ENCODE assay signal across 1 cellular context in the genomic region with DNA sequence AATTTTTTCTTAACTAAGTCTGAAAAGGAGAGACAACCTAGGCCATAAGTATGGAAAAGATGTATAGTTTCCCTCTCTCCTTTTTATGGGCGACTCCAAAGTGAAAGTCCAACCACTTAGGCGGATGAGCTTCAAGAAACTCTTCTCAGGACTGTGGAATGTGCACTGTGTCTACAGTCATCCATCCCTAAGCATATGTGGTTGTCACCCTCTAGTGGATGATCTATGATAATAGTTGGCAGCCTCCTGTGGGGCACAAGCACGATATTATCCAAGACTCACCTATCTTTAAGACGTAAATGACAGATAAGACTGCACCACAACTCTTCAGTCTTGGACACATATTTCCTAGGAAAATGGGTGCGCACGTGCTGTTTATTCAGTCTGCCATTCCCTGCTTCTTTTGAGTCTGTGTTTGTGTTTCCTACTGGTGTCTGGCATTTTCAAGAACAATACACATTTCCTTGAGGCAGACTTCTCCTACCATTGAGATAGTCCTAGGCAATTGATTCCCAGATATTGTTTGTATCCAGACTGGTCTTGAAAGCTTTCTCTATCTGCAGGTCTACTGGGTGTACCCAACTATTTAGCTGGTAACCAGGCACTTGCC.
TF ChIP-seq lines count a peak whose summit lies in the region.

No MANE protein-coding gene starts in this region.

TF ChIP-seq in WTC11, 78 proteins besides CTCF, POLR2A, EP300 and RAD21 (continued from another document):
- TF ChIP-seq, protein P1, sequence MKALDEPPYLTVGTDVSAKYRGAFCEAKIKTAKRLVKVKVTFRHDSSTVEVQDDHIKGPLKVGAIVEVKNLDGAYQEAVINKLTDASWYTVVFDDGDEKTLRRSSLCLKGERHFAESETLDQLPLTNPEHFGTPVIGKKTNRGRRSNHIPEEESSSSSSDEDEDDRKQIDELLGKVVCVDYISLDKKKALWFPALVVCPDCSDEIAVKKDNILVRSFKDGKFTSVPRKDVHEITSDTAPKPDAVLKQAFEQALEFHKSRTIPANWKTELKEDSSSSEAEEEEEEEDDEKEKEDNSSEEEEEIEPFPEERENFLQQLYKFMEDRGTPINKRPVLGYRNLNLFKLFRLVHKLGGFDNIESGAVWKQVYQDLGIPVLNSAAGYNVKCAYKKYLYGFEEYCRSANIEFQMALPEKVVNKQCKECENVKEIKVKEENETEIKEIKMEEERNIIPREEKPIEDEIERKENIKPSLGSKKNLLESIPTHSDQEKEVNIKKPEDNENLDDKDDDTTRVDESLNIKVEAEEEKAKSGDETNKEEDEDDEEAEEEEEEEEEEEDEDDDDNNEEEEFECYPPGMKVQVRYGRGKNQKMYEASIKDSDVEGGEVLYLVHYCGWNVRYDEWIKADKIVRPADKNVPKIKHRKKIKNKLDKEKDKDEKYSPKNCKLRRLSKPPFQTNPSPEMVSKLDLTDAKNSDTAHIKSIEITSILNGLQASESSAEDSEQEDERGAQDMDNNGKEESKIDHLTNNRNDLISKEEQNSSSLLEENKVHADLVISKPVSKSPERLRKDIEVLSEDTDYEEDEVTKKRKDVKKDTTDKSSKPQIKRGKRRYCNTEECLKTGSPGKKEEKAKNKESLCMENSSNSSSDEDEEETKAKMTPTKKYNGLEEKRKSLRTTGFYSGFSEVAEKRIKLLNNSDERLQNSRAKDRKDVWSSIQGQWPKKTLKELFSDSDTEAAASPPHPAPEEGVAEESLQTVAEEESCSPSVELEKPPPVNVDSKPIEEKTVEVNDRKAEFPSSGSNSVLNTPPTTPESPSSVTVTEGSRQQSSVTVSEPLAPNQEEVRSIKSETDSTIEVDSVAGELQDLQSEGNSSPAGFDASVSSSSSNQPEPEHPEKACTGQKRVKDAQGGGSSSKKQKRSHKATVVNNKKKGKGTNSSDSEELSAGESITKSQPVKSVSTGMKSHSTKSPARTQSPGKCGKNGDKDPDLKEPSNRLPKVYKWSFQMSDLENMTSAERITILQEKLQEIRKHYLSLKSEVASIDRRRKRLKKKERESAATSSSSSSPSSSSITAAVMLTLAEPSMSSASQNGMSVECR (CRISPR knock-in tag; IDR thresholded peaks at IDR 0.05; ENCODE audit: borderline replicate concordance): no peak
- TF ChIP-seq, protein P2, sequence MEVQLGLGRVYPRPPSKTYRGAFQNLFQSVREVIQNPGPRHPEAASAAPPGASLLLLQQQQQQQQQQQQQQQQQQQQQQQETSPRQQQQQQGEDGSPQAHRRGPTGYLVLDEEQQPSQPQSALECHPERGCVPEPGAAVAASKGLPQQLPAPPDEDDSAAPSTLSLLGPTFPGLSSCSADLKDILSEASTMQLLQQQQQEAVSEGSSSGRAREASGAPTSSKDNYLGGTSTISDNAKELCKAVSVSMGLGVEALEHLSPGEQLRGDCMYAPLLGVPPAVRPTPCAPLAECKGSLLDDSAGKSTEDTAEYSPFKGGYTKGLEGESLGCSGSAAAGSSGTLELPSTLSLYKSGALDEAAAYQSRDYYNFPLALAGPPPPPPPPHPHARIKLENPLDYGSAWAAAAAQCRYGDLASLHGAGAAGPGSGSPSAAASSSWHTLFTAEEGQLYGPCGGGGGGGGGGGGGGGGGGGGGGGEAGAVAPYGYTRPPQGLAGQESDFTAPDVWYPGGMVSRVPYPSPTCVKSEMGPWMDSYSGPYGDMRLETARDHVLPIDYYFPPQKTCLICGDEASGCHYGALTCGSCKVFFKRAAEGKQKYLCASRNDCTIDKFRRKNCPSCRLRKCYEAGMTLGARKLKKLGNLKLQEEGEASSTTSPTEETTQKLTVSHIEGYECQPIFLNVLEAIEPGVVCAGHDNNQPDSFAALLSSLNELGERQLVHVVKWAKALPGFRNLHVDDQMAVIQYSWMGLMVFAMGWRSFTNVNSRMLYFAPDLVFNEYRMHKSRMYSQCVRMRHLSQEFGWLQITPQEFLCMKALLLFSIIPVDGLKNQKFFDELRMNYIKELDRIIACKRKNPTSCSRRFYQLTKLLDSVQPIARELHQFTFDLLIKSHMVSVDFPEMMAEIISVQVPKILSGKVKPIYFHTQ (CRISPR knock-in tag; IDR thresholded peaks at IDR 0.05): no peak
